ENCODE assay signal across 8 cellular contexts in the genomic region with DNA sequence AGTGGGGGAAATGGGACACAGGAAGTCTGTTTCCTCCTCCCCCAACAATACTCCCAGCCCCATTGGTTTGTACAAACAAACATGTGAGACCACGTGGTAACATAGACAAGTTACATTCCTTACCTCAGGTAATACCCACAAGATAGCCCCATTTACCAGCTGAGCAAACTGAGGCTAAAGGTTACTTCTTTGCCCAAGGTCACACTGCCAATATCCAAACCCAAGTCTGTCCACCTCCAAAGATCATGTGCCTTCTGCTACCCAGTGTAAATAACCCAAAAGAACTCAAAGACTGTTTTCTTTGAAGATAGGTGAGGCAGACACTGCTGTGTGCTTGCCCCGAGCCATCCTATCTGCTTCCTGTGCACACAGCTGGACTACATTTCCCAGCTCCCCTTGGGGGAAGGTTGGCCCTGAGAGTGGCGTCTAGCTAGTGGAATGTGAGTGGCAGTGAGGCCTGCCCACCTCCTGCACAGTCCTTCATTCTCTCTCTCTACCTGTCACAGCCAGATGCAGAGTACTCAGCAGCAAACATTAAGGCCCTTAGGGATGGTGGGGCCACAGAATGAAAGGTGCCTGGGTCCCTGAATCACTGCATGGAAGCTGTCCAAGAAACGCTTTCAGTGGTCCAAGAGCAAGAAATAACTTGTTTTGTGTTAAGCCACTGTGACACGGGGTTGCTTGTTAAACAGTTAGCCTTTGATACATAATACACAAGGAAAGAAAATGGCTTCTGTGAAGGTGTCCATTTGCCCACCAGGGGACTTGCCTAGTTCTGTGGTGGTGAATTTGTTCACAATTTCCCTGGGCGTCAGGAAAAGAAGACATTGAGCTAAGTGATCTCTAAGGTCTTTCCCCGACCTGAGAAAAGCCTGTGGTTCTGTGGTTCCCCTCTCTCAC.
A peak's percentile ranks its signal among the peaks of the same experiment; 100 is the strongest.
DNase-seq lines count a peak whose midpoint lies in the region; TF ChIP-seq lines count a peak whose summit lies in the region.

No MANE protein-coding gene starts in this region.

- 47 to 51% methylated on average over 7 of the region's 7 CpGs for WGBS in esophagus squamous epithelium, 2 donors

- H3K4me3 ChIP-seq in esophagus squamous epithelium = peak overlapping the region in 1 of 4 donors; percentile 42

- H3K9me3 ChIP-seq in esophagus squamous epithelium = no peaks in the 10 kb centered on the region

- peak; percentile 68 for DNase-seq in activated effector memory CD4-positive, alpha-beta T cell treated with anti-CD3 and anti-CD28 coated beads, Interleukin-2, amount 50 U/mL, for 16 hours
- no peak for DNase-seq in activated effector memory CD4-positive, alpha-beta T cell treated with Interleukin-2 at 50 U/mL for 16 hours
- DNase-seq in H4 (ENCODE audit: low spot score) = peak; percentile 68
- DNase-seq in Kasumi-1 (lab: John Stamatoyannopoulos, UW) = peak; percentile 24 to 38
- DNase-seq in activated CD8-positive, alpha-beta memory T cell treated with anti-CD3 and anti-CD28 coated beads, Interleukin-2, amount 50 U/mL, for 48 hours = peak; percentile 61
- DNase-seq in left kidney (ENCODE audit: low read depth, low spot score) = peak; percentile 76
- DNase-seq in esophagus squamous epithelium (lab: John Stamatoyannopoulos, UW) = no peak
- no peak for DNase-seq in NCI-H345 (lab: John Stamatoyannopoulos, UW)

- H3K27me3 ChIP-seq in esophagus squamous epithelium = peaks cover 0 to 44% (median under 1%) of the 10 kb centered on the region in 4 donors

- TF ChIP-seq POLR2A in esophagus squamous epithelium (IDR thresholded peaks at IDR 0.05) = peak in 1 of 4 donors; percentile 35

- H3K36me3 ChIP-seq in esophagus squamous epithelium = no peaks in the 10 kb centered on the region

- intact Hi-C loops in esophagus squamous epithelium (cut with DNase I) = loop anchor here (5.0 to 10.0 kb wide), 2 partner anchors 473 to 771 kb away; no protein-coding TSS in a partner anchor

- TF ChIP-seq CTCF in esophagus squamous epithelium (IDR thresholded peaks at IDR 0.05) = no peak

- peak overlapping the region in 1 of 4 donors; percentile 71 for H3K27ac ChIP-seq in esophagus squamous epithelium

- peaks cover 10 to 25% (median 13%) of the 10 kb centered on the region in 3 donors for H3K4me1 ChIP-seq in esophagus squamous epithelium

Comparison
In these comparisons a context has a peak if more than half of its experiments do, and no peak if none do; other contexts are left out.
1. DNase-seq: peak in activated effector memory CD4-positive, alpha-beta T cell treated with anti-CD3 and anti-CD28 coated beads, Interleukin-2, amount 50 U/mL, for 16 hours (single experiment), H4 (single experiment), Kasumi-1 (2 of 2), activated CD8-positive, alpha-beta memory T cell treated with anti-CD3 and anti-CD28 coated beads, Interleukin-2, amount 50 U/mL, for 48 hours (single experiment) and left kidney (single experiment); none in activated effector memory CD4-positive, alpha-beta T cell treated with Interleukin-2 at 50 U/mL for 16 hours (single experiment), esophagus squamous epithelium (single experiment) and NCI-H345 (single experiment).